ENCODE assay signal across 8 cellular contexts in the genomic region with DNA sequence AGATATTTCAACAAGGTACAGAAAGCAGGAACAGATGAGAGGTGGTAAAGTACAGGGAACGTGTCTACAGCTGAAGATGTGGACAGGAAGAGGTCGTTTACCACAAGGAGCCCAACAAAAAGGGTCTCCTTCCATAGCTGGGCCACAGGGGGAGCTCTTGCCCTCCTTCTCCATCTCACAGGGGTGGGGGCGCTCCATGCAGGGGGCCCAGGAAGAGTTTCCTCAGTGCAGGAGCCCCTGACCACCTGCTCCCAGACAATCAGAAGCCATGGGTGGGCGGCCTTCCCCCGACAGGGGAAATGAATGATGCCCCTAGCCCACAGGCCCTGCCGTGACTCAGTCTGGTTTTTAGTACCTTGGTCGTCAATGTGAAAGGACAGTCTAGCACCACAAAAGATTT.
DNase-seq lines count a peak whose midpoint lies in the region; ATAC-seq and TF ChIP-seq lines count a peak whose summit lies in the region.

No MANE protein-coding gene starts in this region.

- no peaks in the 10 kb centered on the region for H3K27me3 ChIP-seq in Karpas-422 (ENCODE audit: low read length)

- 49 to 51% methylated on average over 7 of the region's 7 CpGs for WGBS in lower leg skin, 2 donors

- H3K27ac ChIP-seq in Karpas-422 (ENCODE audit: low read length): no peak overlapping the region

- no peaks in the 10 kb centered on the region for H3K9me3 Mint-ChIP-seq in activated naive CD4-positive, alpha-beta T cell treated with anti-CD3 and anti-CD28 coated beads for 36 hours
- H3K9me3 Mint-ChIP-seq in activated naive CD4-positive, alpha-beta T cell treated with anti-CD3 and anti-CD28 coated beads, Interleukin-2, amount 10 ng/mL, durations not matched to agents 7 days and 5 days: no peaks in the 10 kb centered on the region

- H3K4me3 ChIP-seq in Karpas-422 (ENCODE audit: low read length) (no peak overlapping the region), lower leg skin (ENCODE audit: low read depth, poor library complexity, severe bottlenecking) (no peak overlapping the region)

- H3K9ac ChIP-seq in Karpas-422 (ENCODE audit: low read length): no peak overlapping the region

- no peaks in the 10 kb centered on the region for H3K9me2 ChIP-seq in Karpas-422 (replicated peaks; ENCODE audit: insufficient read depth, low read length)

- H3K27me3 Mint-ChIP-seq in activated naive CD4-positive, alpha-beta T cell treated with anti-CD3 and anti-CD28 coated beads for 36 hours (ENCODE audit: low read depth): peaks cover 34% of the 10 kb centered on the region
- peaks cover 47% of the 10 kb centered on the region for H3K27me3 Mint-ChIP-seq in activated naive CD4-positive, alpha-beta T cell treated with anti-CD3 and anti-CD28 coated beads, Interleukin-2, amount 10 ng/mL, durations not matched to agents 7 days and 5 days

- H3K36me3 ChIP-seq in Karpas-422 (ENCODE audit: insufficient read depth, low read length): no peaks in the 10 kb centered on the region

- no peak overlapping the region for H3K4me2 ChIP-seq in Karpas-422 (ENCODE audit: low read depth, low read length, poor library complexity, severe bottlenecking)

- H3K4me3 Mint-ChIP-seq in activated naive CD4-positive, alpha-beta T cell treated with anti-CD3 and anti-CD28 coated beads for 36 hours: no peak overlapping the region
- H3K4me3 Mint-ChIP-seq in activated naive CD4-positive, alpha-beta T cell treated with anti-CD3 and anti-CD28 coated beads, Interleukin-2, amount 10 ng/mL, durations not matched to agents 7 days and 5 days: no peak overlapping the region

- TF ChIP-seq CTCF in lower leg skin (IDR thresholded peaks at IDR 0.05): no peak

- H2AFZ ChIP-seq in Karpas-422 (ENCODE audit: low read length): no peak overlapping the region

- H3K9me3 ChIP-seq in Karpas-422 (ENCODE audit: low read length): no peaks in the 10 kb centered on the region

- ATAC-seq in stimulated activated naive CD8-positive, alpha-beta T cell treated with anti-CD3 and anti-CD28 coated beads, Interleukin-15, Interleukin-2, amounts not matched to agents 100 U/mL and 50 U/mL, for 24 hours: peak; percentile 88

- H4K20me1 ChIP-seq in Karpas-422 (ENCODE audit: insufficient read depth, low read depth, low read length): no peaks in the 10 kb centered on the region

- no peak overlapping the region for H3K27ac Mint-ChIP-seq in activated naive CD4-positive, alpha-beta T cell treated with anti-CD3 and anti-CD28 coated beads for 36 hours
- no peak overlapping the region for H3K27ac Mint-ChIP-seq in activated naive CD4-positive, alpha-beta T cell treated with anti-CD3 and anti-CD28 coated beads, Interleukin-2, amount 10 ng/mL, durations not matched to agents 7 days and 5 days

- TF ChIP-seq POLR2A in lower leg skin (IDR thresholded peaks at IDR 0.05): no peak

- peak; percentile 21 for DNase-seq in activated naive CD4-positive, alpha-beta T cell treated with anti-CD3 and anti-CD28 coated beads for 36 hours
- no peak for DNase-seq in activated naive CD4-positive, alpha-beta T cell treated with anti-CD3 and anti-CD28 coated beads, Interleukin-2, amount 10 ng/mL, durations not matched to agents 7 days and 5 days
- DNase-seq in Karpas-422 (peak; percentile 80), cerebellar cortex (ENCODE audit: low spot score) (peak; percentile 11), lower leg skin (ENCODE audit: low spot score in 2 of 2) (no peak), medulla oblongata (ENCODE audit: extremely low spot score) (no peak), cardiac septum (ENCODE audit: low spot score) (no peak)
- DNase-seq in stimulated activated naive CD8-positive, alpha-beta T cell treated with anti-CD3 and anti-CD28 coated beads, Interleukin-15, Interleukin-2, amounts not matched to agents 100 U/mL and 50 U/mL, for 24 hours: peak; percentile 74

- H3K36me3 Mint-ChIP-seq in activated naive CD4-positive, alpha-beta T cell treated with anti-CD3 and anti-CD28 coated beads for 36 hours (ENCODE audit: low read depth): no peaks in the 10 kb centered on the region
- H3K36me3 Mint-ChIP-seq in activated naive CD4-positive, alpha-beta T cell treated with anti-CD3 and anti-CD28 coated beads, Interleukin-2, amount 10 ng/mL, durations not matched to agents 7 days and 5 days: no peaks in the 10 kb centered on the region

- intact Hi-C loops in activated naive CD4-positive, alpha-beta T cell treated with anti-CD3 and anti-CD28 coated beads for 36 hours (cut with micrococcal nuclease): no loop called here
- intact Hi-C loops in lower leg skin (cut with DNase I; ENCODE audit: low total_unique reads) (no loop called here), cardiac septum (cut with DNase I) (no loop called here)

- CTCF ChIA-PET in activated naive CD4-positive, alpha-beta T cell treated with anti-CD3 and anti-CD28 coated beads for 36 hours (lab: Charles Lee): interaction anchor here (1.0 to 2.3 kb wide), 4 partner anchors 11 to 260 kb away, joined by 3 to 13 read pairs (median 4); no protein-coding TSS in a partner anchor
- CTCF ChIA-PET in activated naive CD4-positive, alpha-beta T cell treated with anti-CD3 and anti-CD28 coated beads, Interleukin-2, amount 10 ng/mL, durations not matched to agents 7 days and 5 days (lab: Charles Lee): interaction anchor here (0.9 to 1.0 kb wide), 3 partner anchors 9 to 32 kb away, joined by 3 to 4 read pairs (median 3); no protein-coding TSS in a partner anchor

- H3K4me1 ChIP-seq in Karpas-422 (ENCODE audit: low read length): peaks cover 7% of the 10 kb centered on the region

- no peaks in the 10 kb centered on the region for H3K79me2 ChIP-seq in Karpas-422 (ENCODE audit: low read length)

- H3K4me1 Mint-ChIP-seq in activated naive CD4-positive, alpha-beta T cell treated with anti-CD3 and anti-CD28 coated beads for 36 hours (ENCODE audit: low read depth): peaks cover 16% of the 10 kb centered on the region
- H3K4me1 Mint-ChIP-seq in activated naive CD4-positive, alpha-beta T cell treated with anti-CD3 and anti-CD28 coated beads, Interleukin-2, amount 10 ng/mL, durations not matched to agents 7 days and 5 days: peaks cover 15% of the 10 kb centered on the region

Comparison
In these comparisons a context has a peak if more than half of its experiments do, and no peak if none do; other contexts are left out.
1. DNase-seq: peak in activated naive CD4-positive, alpha-beta T cell treated with anti-CD3 and anti-CD28 coated beads for 36 hours (single experiment), Karpas-422 (single experiment), cerebellar cortex (single experiment) and stimulated activated naive CD8-positive, alpha-beta T cell treated with anti-CD3 and anti-CD28 coated beads, Interleukin-15, Interleukin-2, amounts not matched to agents 100 U/mL and 50 U/mL, for 24 hours (single experiment); none in activated naive CD4-positive, alpha-beta T cell treated with anti-CD3 and anti-CD28 coated beads, Interleukin-2, amount 10 ng/mL, durations not matched to agents 7 days and 5 days (single experiment), lower leg skin (0 of 2), medulla oblongata (single experiment) and cardiac septum (single experiment).